In genomic region chr1:171152533-171152932, GRCh38 we compare ENCODE assay signal across 19 cellular contexts. TPM values are rescaled to one million over a fixed set of nuclear protein-coding genes. Genes with fewer than 3 reads are reported as not detected.
"Had no signal": no experiment of that assay in that cellular context is flagged by ENCODE, and none has a peak within 500 bp of the region (broad histone marks: within the 10 kb centered on the region; RNA-seq: fewer than 3 reads in every experiment).

No MANE protein-coding gene starts in this region.

- H3K36me3 ChIP-seq: lower lobe of right lung, neural progenitor cell, ovary, stomach had no signal

- ATAC-seq: activated CD8-positive, alpha-beta T cell treated with anti-CD3 and anti-CD28 coated beads for 36 hours; activated naive CD4-positive, alpha-beta T cell treated with anti-CD3 and anti-CD28 coated beads, Interleukin-2, amount 50 U/mL, for 72 hours; activated T-cell treated with anti-CD3 and anti-CD28 coated beads, Interleukin-2, amount 50 U/mL, for 4 hours; body of pancreas; lower lobe of right lung; WTC11 had no signal

- H3K9me3 ChIP-seq: body of pancreas, lower lobe of right lung, ovary, stomach, testis had no signal

- DNase-seq: activated CD4-positive, alpha-beta T cell treated with anti-CD3 and anti-CD28 coated beads for 4 hours; activated CD8-positive, alpha-beta T cell treated with anti-CD3 and anti-CD28 coated beads for 36 hours; activated effector memory CD4-positive, alpha-beta T cell treated with anti-CD3 and anti-CD28 coated beads, Interleukin-2, amount 50 U/mL, for 16 hours; activated T-cell treated with anti-CD3 and anti-CD28 coated beads, Interleukin-2, amount 50 U/mL, for 4 hours; amniotic stem cell; body of pancreas; effector memory CD4-positive, alpha-beta T cell; foreskin melanocyte; lower lobe of right lung; ovary; stimulated activated CD4-positive, alpha-beta T cell treated with anti-CD3 and anti-CD28 coated beads, Interleukin-12 subunit alpha, Interleukin-12 subunit beta, amount 100 ng/mL, for 4 hours; stimulated activated CD4-positive, alpha-beta T cell treated with anti-CD3 and anti-CD28 coated beads, Interleukin-2, amount 100 ng/mL, for 24 hours; stomach; testis had no signal

- H3K4me1 ChIP-seq: body of pancreas, lower lobe of right lung, neural progenitor cell, stomach, testis had no signal

- H3K9ac ChIP-seq: neural progenitor cell had no signal

- H3K27me3 ChIP-seq: body of pancreas, neural progenitor cell, ovary, stomach, testis had no signal

- H3K4me3 ChIP-seq: body of pancreas, lower lobe of right lung, neural progenitor cell, ovary, stomach, testis had no signal

- H3K27ac ChIP-seq: body of pancreas, lower lobe of right lung, neural progenitor cell, ovary, stomach, testis had no signal

RNA-seq across cellular contexts. Expression of gene FMO2, which starts 32.6 kb away (rescaled TPM):
- total RNA-seq: activated CD8-positive, alpha-beta T cell treated with anti-CD3 and anti-CD28 coated beads for 36 hours; activated naive CD4-positive, alpha-beta T cell treated with anti-CD3 and anti-CD28 coated beads, Interleukin-2, amount 50 U/mL, for 72 hours; mesothelial cell of epicardium; T-helper 2 cell treated with Interferon-gamma antibody and Interleukin-4, amounts not matched to agents 100 ng/mL and 5 ng/mL, for 36 hours; WTC11 had no signal
